16 cellular contexts compared by ENCODE assay signal in the genomic region with DNA sequence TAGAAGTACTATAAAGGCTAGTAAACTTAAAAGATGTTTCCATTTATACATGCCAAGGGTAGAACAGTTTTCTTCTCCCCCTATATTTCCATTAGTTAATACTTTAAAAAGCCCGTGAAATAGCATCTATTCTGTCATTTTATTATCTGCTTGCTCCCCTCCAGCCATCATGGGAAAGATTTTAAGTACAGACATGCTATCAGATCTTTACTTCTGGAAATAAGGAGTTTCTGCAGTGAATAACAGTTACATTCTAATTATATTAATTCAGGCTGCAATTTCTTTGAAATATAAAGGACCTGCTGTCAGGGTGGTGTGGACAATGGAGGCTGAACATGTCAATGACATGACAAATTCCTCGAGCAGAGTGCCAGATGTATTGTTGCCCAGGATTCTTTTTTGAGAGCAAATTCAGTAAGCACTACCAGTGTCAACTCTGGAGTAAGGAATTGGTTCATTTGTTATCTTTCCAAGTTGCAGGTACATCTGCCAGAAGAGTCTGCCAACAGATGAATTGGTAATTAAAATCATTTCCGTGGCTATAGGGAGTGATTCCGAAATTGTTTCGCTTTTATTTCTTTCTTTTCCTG.
DNase-seq lines count a peak whose midpoint lies in the region; ATAC-seq and TF ChIP-seq lines count a peak whose summit lies in the region.
"Had no signal": no experiment of that assay in that cellular context is flagged by ENCODE, and none has a peak within 500 bp of the region (broad histone marks: within the 10 kb centered on the region; RNA-seq: fewer than 3 reads in every experiment).

No MANE protein-coding gene starts in this region.

- no peak overlapping the region for H2BK120ac ChIP-seq in neuronal stem cell (ENCODE audit: low read depth, low read length)

- H4K91ac ChIP-seq in neuronal stem cell (ENCODE audit: low read depth, low read length, poor library complexity) = no peak overlapping the region

- ATAC-seq in Right ventricle myocardium superior (ENCODE audit: poor library complexity) (peak; percentile 55), GM18873 (IDR thresholded peaks at IDR 0.05; ENCODE audit: low FRiP score, unreplicated experiment) (no peak)
- ATAC-seq: T-cell had no signal

- H4K8ac ChIP-seq in neuronal stem cell (ENCODE audit: low read depth, low read length) = no peak overlapping the region

- H3K79me1 ChIP-seq in neuronal stem cell (ENCODE audit: low read depth, low read length) = no peaks in the 10 kb centered on the region

- TF ChIP-seq CTCF in right atrium auricular region (IDR thresholded peaks at IDR 0.05) = no peak

- H3K23ac ChIP-seq in neuronal stem cell (ENCODE audit: low read depth, low read length, poor library complexity) = no peak overlapping the region

- intact Hi-C loops in Right ventricle myocardium superior (cut with DNase I) = no loop called here

- H3K4me3 ChIP-seq in right atrium auricular region (no peak overlapping the region), neuronal stem cell (ENCODE audit: low read length in 2 of 2) (no peak overlapping the region)
- H3K4me3 ChIP-seq: SJSA1 had no signal

- H3K4me2 ChIP-seq in neuronal stem cell (ENCODE audit: insufficient read depth, low read length, poor library complexity, severe bottlenecking) = no peak overlapping the region

- no peak overlapping the region for H3K4ac ChIP-seq in neuronal stem cell (ENCODE audit: low read length)

- H3K14ac ChIP-seq in neuronal stem cell (ENCODE audit: low read length) = no peak overlapping the region

- H3K18ac ChIP-seq in neuronal stem cell (ENCODE audit: low read length) = no peak overlapping the region

- WGBS in neuronal stem cell (ENCODE audit: extremely low coverage in 2 of 2, insufficient read length in 2 of 2, insufficient replicate concordance in 1 of 2), 2 donors = no CpG with 5 or more reads among the region's 5 CpGs

- H2BK12ac ChIP-seq in neuronal stem cell (ENCODE audit: low read length) = no peak overlapping the region

- no peak overlapping the region for H3K9ac ChIP-seq in neuronal stem cell (ENCODE audit: low read depth, low read length, poor library complexity)

- H3K27me3 ChIP-seq in right atrium auricular region = no peaks in the 10 kb centered on the region
- H3K27me3 ChIP-seq in neuronal stem cell (ENCODE audit: control insufficient read depth in 3 of 3, insufficient read depth in 3 of 3, low read depth in 1 of 3, low read length in 3 of 3) = no peaks in the 10 kb centered on the region
- H3K27me3 ChIP-seq: SJSA1 had no signal

- H2BK5ac ChIP-seq in neuronal stem cell (ENCODE audit: low read length) = no peak overlapping the region

- H2BK15ac ChIP-seq in neuronal stem cell (ENCODE audit: low read length) = no peak overlapping the region

- DNase-seq in Right ventricle myocardium superior (no peak), right atrium auricular region (ENCODE audit: low spot score) (no peak), NCI-H446 treated with DMSO at 0.1 percent for 48 hours (lab: John Stamatoyannopoulos, UW) (peak; percentile 68), cerebellar cortex (ENCODE audit: low spot score) (peak; percentile 79), neuronal stem cell (ENCODE audit: low spot score) (no peak), NCI-H345 (lab: John Stamatoyannopoulos, UW) (no peak), hippocampal formation (lab: John Stamatoyannopoulos, UW) (no peak)
- DNase-seq: CD8-positive, alpha-beta memory T cell; H9; MV-4-11; NCI-H2171; NCI-H524 treated with DMSO at 0.1 percent for 48 hours; T-cell had no signal

- H3K27ac ChIP-seq in right atrium auricular region (no peak overlapping the region), neuronal stem cell (replicated peaks; ENCODE audit: low read length) (no peak overlapping the region)
- H3K27ac ChIP-seq: RWPE1, SJSA1 had no signal

- H3K4me1 ChIP-seq in right atrium auricular region (peaks cover 0 to 5% of the 10 kb centered on the region in 2 donors), neuronal stem cell (ENCODE audit: control insufficient read depth in 2 of 2, insufficient read depth in 1 of 2, low read depth in 1 of 2, low read length in 2 of 2) (peaks cover 2 to 12% of the 10 kb centered on the region in 2 donors)

- peak overlapping the region; percentile 5 for H2AFZ ChIP-seq in neuronal stem cell (ENCODE audit: low read length)

- no peak overlapping the region for H2AK5ac ChIP-seq in neuronal stem cell (ENCODE audit: low read depth, low read length)

- no peaks in the 10 kb centered on the region for H3K36me3 ChIP-seq in right atrium auricular region
- H3K36me3 ChIP-seq in neuronal stem cell (replicated peaks in 1 of 2; ENCODE audit: control insufficient read depth in 2 of 2, insufficient read depth in 2 of 2, low read length in 2 of 2) = no peaks in the 10 kb centered on the region
- H3K36me3 ChIP-seq: SJSA1 had no signal

- H3K9me3 ChIP-seq in right atrium auricular region = no peaks in the 10 kb centered on the region
- H3K9me3 ChIP-seq in neuronal stem cell (replicated peaks in 1 of 2; ENCODE audit: control insufficient read depth in 2 of 2, insufficient read depth in 1 of 2, low read depth in 1 of 2, low read length in 2 of 2) = peaks cover 0 to 11% of the 10 kb centered on the region in 2 donors
- H3K9me3 ChIP-seq: SJSA1 had no signal

Comparison
In these comparisons a context has a peak if more than half of its experiments do, and no peak if none do; other contexts are left out.
1. DNase-seq: peak in NCI-H446 treated with DMSO at 0.1 percent for 48 hours (single experiment) and cerebellar cortex (single experiment); none in Right ventricle myocardium superior (single experiment), right atrium auricular region (single experiment), neuronal stem cell (single experiment), NCI-H345 (single experiment) and hippocampal formation (0 of 2).